Comparison of ENCODE assay signal across 1 cellular context in genomic region chr20:58891686-58892125, GRCh38.
TF ChIP-seq lines count a peak whose summit lies in the region.

No MANE protein-coding gene starts in this region.

TF ChIP-seq in H1, 55 proteins besides CTCF, POLR2A, EP300 and RAD21:
- no peak for TF ChIP-seq ASH2L (IDR thresholded peaks at IDR 0.05; ENCODE audit: low read length)
- TF ChIP-seq BRCA1 (IDR thresholded peaks at IDR 0.05; ENCODE audit: low read depth, low read length), result no peak
- TF ChIP-seq CBX5 (IDR thresholded peaks at IDR 0.05; ENCODE audit: low read depth, low read length), result no peak
- TF ChIP-seq HDAC2 (IDR thresholded peaks at IDR 0.05; ENCODE audit: borderline replicate concordance in 1 of 2, low read depth in 2 of 2, low read length in 2 of 2), result no peak
- no peak for TF ChIP-seq CEBPB (IDR thresholded peaks at IDR 0.05; ENCODE audit: low read depth, low read length)
- peak; percentile 33 for TF ChIP-seq KDM4A (IDR thresholded peaks at IDR 0.05; ENCODE audit: low read depth, low read length, severe bottlenecking)
- no peak for TF ChIP-seq RFX5 (IDR thresholded peaks at IDR 0.05; ENCODE audit: borderline replicate concordance, low read depth, low read length)
- TF ChIP-seq KDM1A (IDR thresholded peaks at IDR 0.05; ENCODE audit: borderline replicate concordance, low read length), result no peak
- no peak for TF ChIP-seq MAX (IDR thresholded peaks at IDR 0.05)
- TF ChIP-seq SIN3A (conservative IDR thresholded peaks at IDR 0.05 in 1 of 2, IDR thresholded peaks at IDR 0.05 in 1 of 2; ENCODE audit: low read depth in 1 of 2, low read length in 2 of 2), result no peak
- TF ChIP-seq SP1 (IDR thresholded peaks at IDR 0.05; ENCODE audit: low read depth, low read length), result no peak
- TF ChIP-seq CHD7 (IDR thresholded peaks at IDR 0.05; ENCODE audit: insufficient replicate concordance, low read length), result no peak
- 0 out of 2 replicates have a peak, but pooled peaks have one; percentile 57 for TF ChIP-seq POLR2AphosphoS5 (IDR thresholded peaks at IDR 0.05; ENCODE audit: low read depth, low read length)
- no peak for TF ChIP-seq RNF2 (IDR thresholded peaks at IDR 0.05; ENCODE audit: borderline replicate concordance, low read depth, low read length, missing control alignments, poor library complexity, severe bottlenecking)
- TF ChIP-seq SP2 (IDR thresholded peaks at IDR 0.05; ENCODE audit: low read length), result no peak
- TF ChIP-seq USF2 (IDR thresholded peaks at IDR 0.05; ENCODE audit: low read length), result no peak
